4 cellular contexts compared by ENCODE assay signal in the genomic region with DNA sequence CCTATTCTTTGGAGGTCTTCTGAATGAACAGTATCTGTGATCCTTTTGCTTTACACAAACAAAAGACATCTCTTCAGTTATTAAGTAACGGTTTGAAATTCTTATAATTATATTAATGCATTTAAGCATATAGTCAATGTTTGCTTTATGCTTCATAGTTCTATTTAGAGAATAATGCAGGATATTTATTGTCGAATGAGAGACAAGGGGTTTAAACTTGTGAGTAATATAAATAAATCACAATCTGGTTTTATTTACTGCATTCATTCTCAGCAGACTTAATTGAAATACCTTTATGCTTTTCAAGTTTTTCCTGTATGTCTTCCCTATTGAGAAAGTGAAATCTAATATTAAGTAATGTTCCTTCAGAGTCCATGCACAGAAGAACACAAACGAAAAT.
"Had no signal": no experiment of that assay in that cellular context is flagged by ENCODE, and none has a peak within 500 bp of the region (broad histone marks: within the 10 kb centered on the region; RNA-seq: fewer than 3 reads in every experiment).

No MANE protein-coding gene starts in this region.

- H3K4me3 ChIP-seq: K562 had no signal

- DNase-seq: KBM-7 had no signal

- ATAC-seq: HepG2, K562 had no signal

- H3K27ac ChIP-seq: HL-60 had no signal
